ENCODE assay signal across 15 cellular contexts in genomic region chr20:388034-388994, GRCh38. TPM values are rescaled to one million over a fixed set of nuclear protein-coding genes. Genes with fewer than 3 reads are reported as not detected.
DNase-seq lines count a peak whose midpoint lies in the region; ATAC-seq and TF ChIP-seq lines count a peak whose summit lies in the region.
"Had no signal": no experiment of that assay in that cellular context is flagged by ENCODE, and none has a peak within 500 bp of the region (broad histone marks: within the 10 kb centered on the region; RNA-seq: fewer than 3 reads in every experiment).

No MANE protein-coding gene starts in this region.

- POLR2A ChIA-PET in IMR-90 (lab: Charles Lee; ENCODE audit: unreplicated experiment): no interaction called here
- POLR2A ChIA-PET in CD4-positive, alpha-beta T cell (lab: Charles Lee): no interaction called here

- dilution Hi-C loops in IMR-90 (cut with HindIII; ENCODE audit: low sequenced_read_pairs, unreplicated experiment): no loop called here

- peaks cover 3% of the 10 kb centered on the region for H3K27me3 Mint-ChIP-seq in endothelial cell (ENCODE audit: unreplicated experiment)
- no peaks in the 10 kb centered on the region for H3K27me3 Mint-ChIP-seq in CD4-positive, alpha-beta T cell

- H3K36me3 ChIP-seq in IMR-90 (ENCODE audit: control insufficient read depth, insufficient read depth, low read length) (peaks cover 44% of the 10 kb centered on the region), spleen (peaks cover 0 to 82% (median 53%) of the 10 kb centered on the region in 6 donors), gastrocnemius medialis (no peaks in the 10 kb centered on the region)

- no peaks in the 10 kb centered on the region for H3K27me3 ChIP-seq in IMR-90 (ENCODE audit: control insufficient read depth, insufficient read depth, low read length)
- no peaks in the 10 kb centered on the region for H3K27me3 ChIP-seq in spleen (replicated peaks in 1 of 7)
- no peaks in the 10 kb centered on the region for H3K27me3 ChIP-seq in CD4-positive, alpha-beta T cell (ENCODE audit: control insufficient read depth, insufficient read depth, low read length)
- no peaks in the 10 kb centered on the region for H3K27me3 ChIP-seq in gastrocnemius medialis

- no peak overlapping the region for H2BK5ac ChIP-seq in IMR-90 (ENCODE audit: low read depth, low read length, poor library complexity, severe bottlenecking)

- H3K23ac ChIP-seq in IMR-90 (ENCODE audit: low read depth, low read length): no peak overlapping the region

- intact Hi-C loops in IMR-90 (cut with micrococcal nuclease): no loop called here
- intact Hi-C loops in spleen (cut with DNase I; ENCODE audit: low total_unique reads): no loop called here
- intact Hi-C loops in CD4-positive, alpha-beta T cell (cut with DNase I, micrococcal nuclease): no loop called here
- intact Hi-C loops in gastrocnemius medialis (cut with DNase I; ENCODE audit: low total_unique reads): no loop called here

- peak overlapping the region; percentile 73 for H3K4me3 Mint-ChIP-seq in endothelial cell (ENCODE audit: unreplicated experiment)
- no peak overlapping the region for H3K4me3 Mint-ChIP-seq in CD4-positive, alpha-beta T cell

- peaks cover 22 to 59% of the 10 kb centered on the region in 2 experiments for H3K79me1 ChIP-seq in IMR-90 (ENCODE audit: low read depth in 1 of 2, low read length in 2 of 2)

- BruUV-seq in IMR-90 (replicated peaks; lab: Mats Ljungman, UMichigan): no TSS peak

- H3K27ac ChIP-seq in IMR-90 (ENCODE audit: insufficient read depth, low read length): no peak overlapping the region
- no peak overlapping the region for H3K27ac ChIP-seq in spleen
- no peak overlapping the region for H3K27ac ChIP-seq in CD4-positive, alpha-beta T cell (ENCODE audit: low read depth, low read length)
- no peak overlapping the region for H3K27ac ChIP-seq in gastrocnemius medialis

- H4K91ac ChIP-seq in IMR-90 (ENCODE audit: insufficient read depth, low read depth, low read length): no peak overlapping the region

- H3K4me3 ChIP-seq in IMR-90 (ENCODE audit: insufficient read depth, low read depth, low read length) (no peak overlapping the region), spleen (no peak overlapping the region), gastrocnemius medialis (no peak overlapping the region)
- H3K4me3 ChIP-seq: HAP-1 had no signal

- peak overlapping the region; percentile 36 for H2AK9ac ChIP-seq in IMR-90 (replicated peaks; ENCODE audit: low read depth, low read length, poor library complexity)

- H3K4me1 Mint-ChIP-seq in endothelial cell (ENCODE audit: unreplicated experiment): peaks cover 10% of the 10 kb centered on the region
- peaks cover 6% of the 10 kb centered on the region for H3K4me1 Mint-ChIP-seq in CD4-positive, alpha-beta T cell (ENCODE audit: low read depth)

- CTCF ChIA-PET in IMR-90 (lab: Yijun Ruan, JAX): no interaction called here
- CTCF ChIA-PET in CD4-positive, alpha-beta T cell (lab: Charles Lee): no interaction called here

- no peaks in the 10 kb centered on the region for H3K9me3 Mint-ChIP-seq in activated naive CD4-positive, alpha-beta T cell treated with anti-CD3 and anti-CD28 coated beads, Interleukin-2, amount 50 U/mL, for 72 hours
- H3K9me3 Mint-ChIP-seq in endothelial cell (ENCODE audit: unreplicated experiment): no peaks in the 10 kb centered on the region
- no peaks in the 10 kb centered on the region for H3K9me3 Mint-ChIP-seq in CD4-positive, alpha-beta T cell

- H2BK15ac ChIP-seq in IMR-90 (ENCODE audit: low read depth, low read length): no peak overlapping the region

- H3K9me3 ChIP-seq in IMR-90 (ENCODE audit: control insufficient read depth, insufficient read depth, low read length) (no peaks in the 10 kb centered on the region), spleen (no peaks in the 10 kb centered on the region), gastrocnemius medialis (no peaks in the 10 kb centered on the region)
- no peaks in the 10 kb centered on the region for H3K9me3 ChIP-seq in CD4-positive, alpha-beta T cell (ENCODE audit: control insufficient read depth, low read length)
- H3K9me3 ChIP-seq: HAP-1, SK-N-SH had no signal

- peaks cover 10% of the 10 kb centered on the region; the same call in 1 of the 2 replicates for H3K9me1 ChIP-seq in IMR-90 (ENCODE audit: insufficient read depth, low read length)

- no peak overlapping the region for H3K4ac ChIP-seq in IMR-90 (ENCODE audit: low read depth, low read length)

- H3K4me1 ChIP-seq in IMR-90 (ENCODE audit: control insufficient read depth, insufficient read depth, low read length) (no peaks in the 10 kb centered on the region), spleen (peaks cover 0 to 10% (median 1%) of the 10 kb centered on the region in 6 donors), gastrocnemius medialis (no peaks in the 10 kb centered on the region)

- no peak overlapping the region for H3K56ac ChIP-seq in IMR-90 (ENCODE audit: extremely low read depth, insufficient read depth, low read length)

- WGBS in IMR-90 (ENCODE audit: extremely low coverage in 2 of 2, insufficient read length in 1 of 2), 2 experiments: 79% methylated on average over 14 of the region's 21 CpGs; no CpG with 5 or more reads in 1 of the 2 experiments
- WGBS in spleen, 5 donors: 91 to 94% (median 91%) methylated on average over 15 to 21 of the region's 21 CpGs

- H4K8ac ChIP-seq in IMR-90 (ENCODE audit: low read depth in 2 of 2, low read length in 2 of 2): no peak overlapping the region

- TF ChIP-seq CTCF in IMR-90 (conservative IDR thresholded peaks at IDR 0.05; ENCODE audit: low read depth, low read length) (no peak), endothelial cell (IDR thresholded peaks at IDR 0.05; ENCODE audit: unreplicated experiment) (no peak), spleen (IDR thresholded peaks at IDR 0.05 in 8 of 11, conservative IDR thresholded peaks at IDR 0.05 in 3 of 11) (no peak), gastrocnemius medialis (IDR thresholded peaks at IDR 0.05 in 4 of 5, conservative IDR thresholded peaks at IDR 0.05 in 1 of 5) (no peak)
- TF ChIP-seq CTCF in CD4-positive, alpha-beta T cell (IDR thresholded peaks at IDR 0.05): no peak

- no peak overlapping the region for H3K14ac ChIP-seq in IMR-90 (replicated peaks; ENCODE audit: low read depth, low read length)

- in situ Hi-C loops in IMR-90 (cut with MboI; ENCODE audit: low sequenced_read_pairs) (no loop called here), gastrocnemius medialis (cut with MboI; ENCODE audit: low sequenced_read_pairs in 4 of 4) (no loop called here)

- H3K36me3 Mint-ChIP-seq in activated naive CD4-positive, alpha-beta T cell treated with anti-CD3 and anti-CD28 coated beads, Interleukin-2, amount 50 U/mL, for 72 hours: peaks cover 24 to 30% of the 10 kb centered on the region in 2 donors
- peaks cover 34% of the 10 kb centered on the region for H3K36me3 Mint-ChIP-seq in endothelial cell (ENCODE audit: low read depth, unreplicated experiment)
- peaks cover 62% of the 10 kb centered on the region for H3K36me3 Mint-ChIP-seq in CD4-positive, alpha-beta T cell (ENCODE audit: low read depth)

- no peak for ATAC-seq in activated naive CD4-positive, alpha-beta T cell treated with anti-CD3 and anti-CD28 coated beads, Interleukin-2, amount 50 U/mL, for 72 hours
- no peak for ATAC-seq in IMR-90 (ENCODE audit: low read depth)
- no peak for ATAC-seq in CD4-positive, alpha-beta T cell (ENCODE audit: poor library complexity)
- no peak for ATAC-seq in gastrocnemius medialis

- H3K4me2 ChIP-seq in IMR-90 (ENCODE audit: low read depth, low read length): no peak overlapping the region
- H3K4me2 ChIP-seq: SK-N-SH had no signal

- DNase-seq in activated naive CD4-positive, alpha-beta T cell treated with anti-CD3 and anti-CD28 coated beads, Interleukin-2, amount 50 U/mL, for 72 hours (ENCODE audit: low spot score in 2 of 2): no peak
- DNase-seq in activated naive CD4-positive, alpha-beta T cell (lab: John Stamatoyannopoulos, UW): no peak
- no peak for DNase-seq in IMR-90
- DNase-seq in endothelial cell (ENCODE audit: low spot score): no peak
- DNase-seq in spleen: peak; percentile 47
- DNase-seq in CD4-positive, alpha-beta T cell: no peak
- DNase-seq in gastrocnemius medialis: no peak
- DNase-seq: AML-193, NCI-H1105 treated with DMSO at 0.1 percent for 48 hours, NCI-H1694 treated with DMSO at 0.1 percent for 48 hours, NCI-H510A, NCI-H774, SHP77 treated with DMSO at 0.1 percent for 48 hours, SK-N-SH had no signal

- TF ChIP-seq POLR2A in IMR-90 (IDR thresholded peaks at IDR 0.05; ENCODE audit: low read depth, low read length) (no peak), spleen (IDR thresholded peaks at IDR 0.05) (no peak), gastrocnemius medialis (IDR thresholded peaks at IDR 0.05) (no peak)

- no peak overlapping the region for H3K9ac ChIP-seq in IMR-90 (ENCODE audit: low read depth, low read length)
- H3K9ac ChIP-seq: SK-N-SH had no signal

- H2AK5ac ChIP-seq in IMR-90 (ENCODE audit: low read depth, low read length): no peak overlapping the region

- no peak overlapping the region for H4K5ac ChIP-seq in IMR-90 (ENCODE audit: low read depth, low read length)

- no peak overlapping the region for H2BK120ac ChIP-seq in IMR-90 (ENCODE audit: low read depth, low read length)

- H3K18ac ChIP-seq in IMR-90 (ENCODE audit: low read depth, low read length): no peak overlapping the region

- peak overlapping the region; percentile 56 for H3K27ac Mint-ChIP-seq in activated naive CD4-positive, alpha-beta T cell treated with anti-CD3 and anti-CD28 coated beads, Interleukin-2, amount 50 U/mL, for 72 hours
- peak overlapping the region; percentile 27 for H3K27ac Mint-ChIP-seq in endothelial cell (ENCODE audit: unreplicated experiment)
- no peak overlapping the region for H3K27ac Mint-ChIP-seq in CD4-positive, alpha-beta T cell

- H4K20me1 ChIP-seq in IMR-90 (ENCODE audit: insufficient read depth, low read length): peaks cover 60% of the 10 kb centered on the region

- no peak overlapping the region for H2AFZ ChIP-seq in IMR-90 (replicated peaks; ENCODE audit: low read length, poor library complexity)

- no peak overlapping the region for H2BK20ac ChIP-seq in IMR-90 (ENCODE audit: low read depth, low read length)

- no peak for TF ChIP-seq RAD21 in IMR-90 (IDR thresholded peaks at IDR 0.05; ENCODE audit: low read length)

RNA-seq across cellular contexts. Expression of gene TRIB3, which starts 7.8 kb away (rescaled TPM):
- total RNA-seq in activated naive CD4-positive, alpha-beta T cell treated with anti-CD3 and anti-CD28 coated beads, Interleukin-2, amount 50 U/mL, for 72 hours: 10 to 100 TPM; 31.3 to 39.4 TPM
- total RNA-seq in IMR-90 (2012; rRNA removed): 15.0 and 18.5 TPM in 2 replicates
- polyA plus RNA-seq in IMR-90 (2012; rRNA removed): 23.2 and 23.4 TPM in 2 replicates
- 15.9 and 35.9 TPM in 2 replicates for polyA plus RNA-seq in IMR-90 (2012; cell fraction: cytosol; rRNA removed)
- 13.3 and 22.2 TPM in 2 replicates for polyA plus RNA-seq in IMR-90 (2012; cell fraction: nucleus; rRNA removed; ENCODE audit: low replicate concordance)
- 24.2 TPM for total RNA-seq in endothelial cell (ENCODE audit: unreplicated experiment)
- total RNA-seq in spleen: 10 to 100 TPM in 4 of 7 donors, 1 to 10 TPM in 3; 8.3 to 25.7 (median 12.0) TPM
- 10 to 100 TPM in 2 of 3 donors, 1 to 10 TPM in 1; 5.7 to 11.7 (median 11.6) TPM for polyA plus RNA-seq in spleen
- total RNA-seq in CD4-positive, alpha-beta T cell: 1 to 10 TPM; 1.3 to 1.5 TPM
- 1 to 10 TPM in 2 of 4 donors, under 1 TPM in 1, not detected in 1; 0.58 to 3.0 (median 2.4) TPM for total RNA-seq in gastrocnemius medialis

RNA-seq across cellular contexts. Expression of gene RBCK1, which starts 19.8 kb away (rescaled TPM):
- total RNA-seq in activated naive CD4-positive, alpha-beta T cell treated with anti-CD3 and anti-CD28 coated beads, Interleukin-2, amount 50 U/mL, for 72 hours: 100 to 1,000 TPM; 113 to 150 TPM
- total RNA-seq in IMR-90 (2012; rRNA removed) (29.2 and 29.9 TPM in 2 replicates), endothelial cell (ENCODE audit: unreplicated experiment) (68.8 TPM), spleen (100 to 1,000 TPM in 4 of 7 donors, 10 to 100 TPM in 3; 90.2 to 124 (median 105) TPM), gastrocnemius medialis (10 to 100 TPM; 38.6 to 76.5 (median 62.6) TPM)
- polyA plus RNA-seq in IMR-90 (2012; rRNA removed) (84.2 and 89.4 TPM in 2 replicates), spleen (100 to 1,000 TPM in 1 of 3 donors, 10 to 100 TPM in 2; 78.6 to 152 (median 98.9) TPM)
- 51.3 and 95.8 TPM in 2 replicates for polyA plus RNA-seq in IMR-90 (2012; cell fraction: cytosol; rRNA removed)
- 154 and 323 TPM in 2 replicates for polyA plus RNA-seq in IMR-90 (2012; cell fraction: nucleus; rRNA removed; ENCODE audit: low replicate concordance)
- total RNA-seq in CD4-positive, alpha-beta T cell: 10 to 100 TPM; 53.3 to 57.3 TPM

RNA-seq across cellular contexts. Expression of gene NRSN2, which starts 41.4 kb away (rescaled TPM):
- total RNA-seq in activated naive CD4-positive, alpha-beta T cell treated with anti-CD3 and anti-CD28 coated beads, Interleukin-2, amount 50 U/mL, for 72 hours: 1 to 10 TPM; 4.2 to 8.5 TPM
- 9.9 and 17.5 TPM in 2 replicates for total RNA-seq in IMR-90 (2012; rRNA removed)
- polyA plus RNA-seq in IMR-90 (2012; rRNA removed): 75.1 and 101 TPM in 2 replicates
- 67.5 and 73.6 TPM in 2 replicates for polyA plus RNA-seq in IMR-90 (2012; cell fraction: cytosol; rRNA removed)
- polyA plus RNA-seq in IMR-90 (2012; cell fraction: nucleus; rRNA removed; ENCODE audit: low replicate concordance): 35.0 and 62.6 TPM in 2 replicates
- 43.2 TPM for total RNA-seq in endothelial cell (ENCODE audit: unreplicated experiment)
- total RNA-seq in spleen: 10 to 100 TPM; 10.9 to 26.3 (median 18.2) TPM
- polyA plus RNA-seq in spleen: 10 to 100 TPM; 10.5 to 13.4 (median 12.8) TPM
- 1 to 10 TPM in 1 of 2 experiments, under 1 TPM in 1; 0.69 to 1.3 TPM for total RNA-seq in CD4-positive, alpha-beta T cell
- total RNA-seq in gastrocnemius medialis: 1 to 10 TPM; 1.3 to 4.7 (median 2.2) TPM
